21 cellular contexts compared by ENCODE assay signal in the genomic region with DNA sequence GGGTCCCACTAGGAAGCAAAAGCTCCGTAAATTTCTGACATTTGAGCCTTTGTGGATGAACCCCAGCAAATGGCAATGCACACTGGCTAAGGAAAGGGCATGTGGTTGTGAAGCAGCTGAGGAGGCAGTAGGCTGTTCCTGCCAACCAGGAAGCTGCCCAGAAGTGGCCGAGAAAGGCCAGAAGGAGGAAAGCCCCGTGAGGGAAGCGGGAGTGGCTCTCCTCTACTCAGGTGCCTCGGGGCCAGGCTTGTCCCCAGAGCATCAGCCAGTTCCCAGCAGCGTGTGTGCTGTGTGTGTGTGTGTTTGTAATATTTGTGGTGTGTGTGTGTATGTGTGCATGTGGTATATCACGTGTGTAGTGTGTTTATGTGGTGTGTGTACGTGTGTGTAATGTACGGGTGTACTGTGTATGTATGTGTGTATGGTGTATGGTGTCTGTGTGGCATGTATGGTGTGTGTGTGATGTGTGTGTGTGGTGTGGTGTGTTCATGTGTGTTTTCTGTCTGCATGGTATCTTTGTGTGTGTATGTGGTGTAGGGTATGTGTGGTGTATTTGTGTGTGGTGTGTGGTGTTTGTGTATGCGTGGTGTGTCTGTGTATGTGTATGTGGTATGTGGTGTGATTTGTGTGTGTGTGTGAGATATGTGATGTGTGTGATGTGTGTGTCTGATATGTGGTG.
"Had no signal": no experiment of that assay in that cellular context is flagged by ENCODE, and none has a peak within 500 bp of the region (broad histone marks: within the 10 kb centered on the region; RNA-seq: fewer than 3 reads in every experiment).

No MANE protein-coding gene starts in this region.

- H3K36me3 ChIP-seq: esophagus muscularis mucosa, gastrocnemius medialis, neutrophil, right atrium auricular region, suprapubic skin, thyroid gland had no signal

- H3K27ac Mint-ChIP-seq: immature natural killer cell, naive B cell, nephron progenitor cell had no signal

- ATAC-seq: gastrocnemius medialis, left cardiac atrium, left ventricle myocardium superior had no signal

- DNase-seq: central memory CD4-positive, alpha-beta T cell; effector CD4-positive, alpha-beta T cell; gastrocnemius medialis; glutamatergic neuron; immature natural killer cell; left cardiac atrium; left ventricle myocardium superior; mesenchymal stem cell; naive B cell; nephron progenitor cell; small intestine; stimulated activated CD4-positive, alpha-beta T cell treated with anti-CD3 and anti-CD28 coated beads, Interleukin-12 subunit alpha, Interleukin-12 subunit beta, amount 100 ng/mL, for 4 hours; stimulated activated CD4-positive, alpha-beta T cell treated with anti-CD3 and anti-CD28 coated beads, Interleukin-2, amount 100 ng/mL, for 48 hours; stimulated activated naive CD4-positive, alpha-beta T cell treated with Interleukin-2 at 50 U/mL for 16 hours; thyroid gland had no signal

- H3K9me3 ChIP-seq: esophagus muscularis mucosa, gastrocnemius medialis, neutrophil, right atrium auricular region, suprapubic skin, thyroid gland had no signal

- H3K4me3 ChIP-seq: coronary artery, esophagus muscularis mucosa, gastrocnemius medialis, lung, right atrium auricular region, suprapubic skin, thyroid gland had no signal

- H3K27ac ChIP-seq: coronary artery, esophagus muscularis mucosa, gastrocnemius medialis, neutrophil, right atrium auricular region, suprapubic skin, thyroid gland had no signal

- H3K36me3 Mint-ChIP-seq: immature natural killer cell, naive B cell had no signal

- H3K27me3 ChIP-seq: right atrium auricular region, thyroid gland had no signal

- H3K4me1 ChIP-seq: esophagus muscularis mucosa, gastrocnemius medialis, right atrium auricular region, suprapubic skin, thyroid gland had no signal

- H3K4me3 Mint-ChIP-seq: immature natural killer cell, naive B cell, nephron progenitor cell had no signal

- H3K9me3 Mint-ChIP-seq: immature natural killer cell, naive B cell, nephron progenitor cell had no signal

- H3K4me1 Mint-ChIP-seq: immature natural killer cell, naive B cell had no signal
